ENCODE assay signal across 16 cellular contexts in the genomic region with DNA sequence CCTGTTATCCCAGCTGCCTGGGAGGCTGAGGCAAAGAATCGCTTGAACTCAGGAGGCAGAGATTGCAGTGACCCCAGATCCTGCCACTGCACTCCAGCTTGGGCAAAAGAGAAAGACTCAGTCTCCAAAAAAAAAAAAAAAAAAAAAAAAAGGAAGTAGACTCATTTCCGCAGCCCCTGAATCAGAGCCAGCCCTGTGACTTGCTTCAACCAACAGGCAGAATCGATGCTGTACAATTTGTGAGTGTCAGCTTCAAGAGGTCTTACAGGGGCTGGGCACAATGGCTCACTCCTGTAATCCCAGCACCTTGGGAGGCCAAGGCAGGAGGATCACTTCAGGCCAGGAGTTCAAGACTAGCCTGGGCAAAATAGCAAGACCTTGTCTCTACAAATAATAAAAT. TPM values are rescaled to one million over a fixed set of nuclear protein-coding genes. Genes with fewer than 3 reads are reported as not detected.
A peak's percentile ranks its signal among the peaks of the same experiment; 100 is the strongest.
DNase-seq lines count a peak whose midpoint lies in the region; ATAC-seq, FAIRE-seq and TF ChIP-seq lines count a peak whose summit lies in the region.
"Had no signal": no experiment of that assay in that cellular context is flagged by ENCODE, and none has a peak within 500 bp of the region (broad histone marks: within the 10 kb centered on the region; RNA-seq: fewer than 3 reads in every experiment).

No MANE protein-coding gene starts in this region.

- H4K20me1 ChIP-seq in osteoblast (ENCODE audit: insufficient read depth, low read length): no peaks in the 10 kb centered on the region

- no peak overlapping the region for H3K27ac Mint-ChIP-seq in activated naive CD4-positive, alpha-beta T cell treated with anti-CD3 and anti-CD28 coated beads for 36 hours

- no peak overlapping the region for H3K4me2 ChIP-seq in osteoblast (ENCODE audit: insufficient read depth, low read length)

- ATAC-seq in GM18868 (IDR thresholded peaks at IDR 0.05; ENCODE audit: unreplicated experiment): no peak

- H3K79me2 ChIP-seq in osteoblast (ENCODE audit: insufficient read depth, low read length): peaks cover 54% of the 10 kb centered on the region

- H3K4me1 Mint-ChIP-seq in activated naive CD4-positive, alpha-beta T cell treated with anti-CD3 and anti-CD28 coated beads for 36 hours (ENCODE audit: low read depth): peaks cover 5% of the 10 kb centered on the region

- no peaks in the 10 kb centered on the region for H3K27me3 Mint-ChIP-seq in activated naive CD4-positive, alpha-beta T cell treated with anti-CD3 and anti-CD28 coated beads for 36 hours (ENCODE audit: low read depth)

- TF ChIP-seq CTCF in bronchial epithelial cell (IDR thresholded peaks at IDR 0.05; ENCODE audit: insufficient read depth, low read length, severe bottlenecking) (no peak), osteoblast (IDR thresholded peaks at IDR 0.05; ENCODE audit: extremely low read depth, low read depth, low read length) (no peak)

- no peaks in the 10 kb centered on the region for H3K9me3 ChIP-seq in osteoblast (ENCODE audit: low read depth, low read length)
- H3K9me3 ChIP-seq: Peyer's patch had no signal

- peaks cover 3% of the 10 kb centered on the region for H3K36me3 Mint-ChIP-seq in activated naive CD4-positive, alpha-beta T cell treated with anti-CD3 and anti-CD28 coated beads for 36 hours (ENCODE audit: low read depth)

- peaks cover 7% of the 10 kb centered on the region for H3K36me3 ChIP-seq in bronchial epithelial cell (ENCODE audit: control insufficient read depth, insufficient read depth, low read length)
- no peaks in the 10 kb centered on the region for H3K36me3 ChIP-seq in osteoblast (ENCODE audit: insufficient read depth, low read length)

- H3K4me1 ChIP-seq in osteoblast (ENCODE audit: insufficient read depth, low read length): peaks cover 3% of the 10 kb centered on the region
- H3K4me1 ChIP-seq: parathyroid adenoma, Peyer's patch had no signal

- no peaks in the 10 kb centered on the region for H3K9me3 Mint-ChIP-seq in activated naive CD4-positive, alpha-beta T cell treated with anti-CD3 and anti-CD28 coated beads for 36 hours

- H3K4me3 ChIP-seq in bronchial epithelial cell (ENCODE audit: low read depth, low read length) (no peak overlapping the region), osteoblast (ENCODE audit: insufficient read depth, low read length) (no peak overlapping the region)
- H3K4me3 ChIP-seq: Peyer's patch had no signal

- CTCF ChIA-PET in activated naive CD4-positive, alpha-beta T cell treated with anti-CD3 and anti-CD28 coated beads for 36 hours (lab: Charles Lee): interaction anchor here (0.6 kb wide), 1 partner anchor 31 kb away, joined by 3 read pairs; no protein-coding TSS in a partner anchor

- no peak overlapping the region for H2AFZ ChIP-seq in osteoblast (ENCODE audit: low read length)
- H2AFZ ChIP-seq: parathyroid adenoma had no signal

- FAIRE-seq in bronchial epithelial cell (lab: Jason Lieb, UNC): no peak
- FAIRE-seq: GM12892 had no signal

- intact Hi-C loops in activated naive CD4-positive, alpha-beta T cell treated with anti-CD3 and anti-CD28 coated beads for 36 hours (cut with micrococcal nuclease): no loop called here

- peak; percentile 46 for DNase-seq in activated naive CD4-positive, alpha-beta T cell treated with anti-CD3 and anti-CD28 coated beads for 36 hours
- no peak for DNase-seq in activated naive CD4-positive, alpha-beta T cell (lab: John Stamatoyannopoulos, UW)
- DNase-seq in NAMALWA (ENCODE audit: low spot score) (peak; percentile 16), bronchial epithelial cell (ENCODE audit: low read depth) (peak; percentile 23), osteoblast (ENCODE audit: insufficient read length, low spot score, missing footprints) (peak; percentile 38), NCI-H2171 treated with DMSO at 0.1 percent for 48 hours (lab: John Stamatoyannopoulos, UW) (no peak)
- DNase-seq in effector CD8-positive, alpha-beta T cell (lab: John Stamatoyannopoulos, UW): no peak
- DNase-seq: mesendoderm; NCI-H1092 treated with DMSO at 0.1 percent for 48 hours; NCI-H2227 treated with DMSO at 0.1 percent for 48 hours; stimulated activated CD8-positive, alpha-beta memory T cell treated with anti-CD3 and anti-CD28 coated beads, Interleukin-4, amount 100 ng/mL, for 48 hours had no signal

- no peak overlapping the region for H3K27ac ChIP-seq in osteoblast (ENCODE audit: low read depth, low read length)
- H3K27ac ChIP-seq: parathyroid adenoma, Peyer's patch had no signal

- no peak overlapping the region for H3K4me3 Mint-ChIP-seq in activated naive CD4-positive, alpha-beta T cell treated with anti-CD3 and anti-CD28 coated beads for 36 hours

- no peaks in the 10 kb centered on the region for H3K27me3 ChIP-seq in bronchial epithelial cell (ENCODE audit: control insufficient read depth, insufficient read depth, low read length)
- no peaks in the 10 kb centered on the region for H3K27me3 ChIP-seq in osteoblast (ENCODE audit: insufficient read depth, low read length)
- H3K27me3 ChIP-seq: Peyer's patch had no signal

RNA-seq across cellular contexts. Expression of gene ANKRD27, which starts 12.8 kb away (rescaled TPM):
- total RNA-seq in activated naive CD4-positive, alpha-beta T cell treated with anti-CD3 and anti-CD28 coated beads for 36 hours: 10 to 100 TPM; 28.8 to 29.7 TPM
- total RNA-seq in bronchial epithelial cell (37.6 and 53.3 TPM in 2 replicates), osteoblast (28.0 and 31.5 TPM in 2 replicates)

RNA-seq across cellular contexts. Expression of gene RGS9BP, which starts 13.5 kb away (rescaled TPM):
- total RNA-seq in activated naive CD4-positive, alpha-beta T cell treated with anti-CD3 and anti-CD28 coated beads for 36 hours: under 1 TPM; 0.10 to 0.12 TPM
- total RNA-seq in bronchial epithelial cell: 0.79 and 0.90 TPM in 2 replicates
- total RNA-seq in osteoblast: 0.59 and 0.72 TPM in 2 replicates
- total RNA-seq: aorta had no signal

RNA-seq across cellular contexts. Expression of gene NUDT19, which starts 29.4 kb away (rescaled TPM):
- 10 to 100 TPM; 11.9 to 13.6 TPM for total RNA-seq in activated naive CD4-positive, alpha-beta T cell treated with anti-CD3 and anti-CD28 coated beads for 36 hours
- 5.5 and 7.3 TPM in 2 replicates for total RNA-seq in bronchial epithelial cell
- total RNA-seq in osteoblast: 8.3 and 12.4 TPM in 2 replicates

RNA-seq across cellular contexts. Expression of gene TDRD12, which starts 57.4 kb away (rescaled TPM):
- total RNA-seq in activated naive CD4-positive, alpha-beta T cell treated with anti-CD3 and anti-CD28 coated beads for 36 hours: under 1 TPM; 0.21 to 0.25 TPM
- 0.13 and 1.6 TPM in 2 replicates for total RNA-seq in bronchial epithelial cell
- under 0.01 and 0.36 TPM in 2 replicates for total RNA-seq in osteoblast

Comparison
In these comparisons a context has a peak if more than half of its experiments do, and no peak if none do; other contexts are left out.
1. DNase-seq: peak in activated naive CD4-positive, alpha-beta T cell treated with anti-CD3 and anti-CD28 coated beads for 36 hours (single experiment), NAMALWA (single experiment), bronchial epithelial cell (single experiment) and osteoblast (single experiment); none in activated naive CD4-positive, alpha-beta T cell (0 of 4), effector CD8-positive, alpha-beta T cell (single experiment) and NCI-H2171 treated with DMSO at 0.1 percent for 48 hours (single experiment).